1 cellular context compared by ENCODE assay signal in the genomic region with DNA sequence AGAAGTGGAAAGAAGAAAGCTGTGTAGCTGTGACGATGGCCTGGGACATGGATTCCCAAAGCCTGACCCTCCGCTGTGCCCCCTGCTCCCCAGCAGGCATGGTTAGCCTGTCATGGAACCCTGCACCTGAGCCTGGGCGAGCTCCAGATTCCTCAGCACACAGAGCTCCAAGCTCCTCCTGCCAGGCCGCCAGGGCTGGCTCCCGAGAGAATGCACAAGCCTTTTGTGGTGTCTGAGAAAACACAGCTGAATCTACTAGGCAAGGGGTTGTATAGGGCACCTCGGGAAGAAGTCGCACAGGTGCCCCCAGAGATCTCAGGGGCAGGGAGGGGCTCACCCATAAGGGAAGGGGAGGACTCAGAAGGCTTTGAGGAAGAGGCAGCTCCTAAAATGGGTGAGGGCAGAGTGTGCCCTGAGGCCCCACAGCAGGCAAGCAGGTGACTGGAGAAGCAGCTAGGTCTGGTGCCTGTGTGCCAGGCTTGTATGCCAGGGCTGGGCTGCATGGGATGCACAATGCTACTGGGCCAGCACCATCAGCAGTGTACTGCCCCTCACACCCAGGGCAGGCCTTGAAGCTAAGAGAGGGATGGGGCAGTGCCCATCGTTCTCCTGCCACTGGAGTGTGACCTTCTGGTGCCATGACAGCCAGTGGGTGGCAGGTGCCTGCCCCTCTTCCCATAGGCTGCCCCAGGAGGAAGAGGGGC.
TF ChIP-seq lines count a peak whose summit lies in the region.

No MANE protein-coding gene starts in this region.

TF ChIP-seq in endothelial cell of umbilical vein, 7 proteins besides CTCF, POLR2A, EP300 and RAD21 (continued from another document):
- TF ChIP-seq, protein P1, sequence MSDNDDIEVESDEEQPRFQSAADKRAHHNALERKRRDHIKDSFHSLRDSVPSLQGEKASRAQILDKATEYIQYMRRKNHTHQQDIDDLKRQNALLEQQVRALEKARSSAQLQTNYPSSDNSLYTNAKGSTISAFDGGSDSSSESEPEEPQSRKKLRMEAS (IDR thresholded peaks at IDR 0.05; ENCODE audit: insufficient read depth, insufficient read length): no peak
- TF ChIP-seq JUN (IDR thresholded peaks at IDR 0.05; ENCODE audit: borderline replicate concordance, insufficient read depth, insufficient read length, low read depth): no peak
TF ChIP-seq in endothelial cell of umbilical vein: peak in this region for 0.
